ENCODE assay signal across 10 cellular contexts in genomic region chr5:132714456-132715307, GRCh38. TPM values are rescaled to one million over a fixed set of nuclear protein-coding genes. Genes with fewer than 3 reads are reported as not detected.
DNase-seq lines count a peak whose midpoint lies in the region; ATAC-seq, FAIRE-seq and TF ChIP-seq lines count a peak whose summit lies in the region.
"Had no signal": no experiment of that assay in that cellular context is flagged by ENCODE, and none has a peak within 500 bp of the region (broad histone marks: within the 10 kb centered on the region; RNA-seq: fewer than 3 reads in every experiment).

No MANE protein-coding gene starts in this region.

- H3K4me1 Mint-ChIP-seq in effector memory CD8-positive, alpha-beta T cell (ENCODE audit: low read depth in 2 of 2): peaks cover 5 to 10% of the 10 kb centered on the region in 2 donors

- ATAC-seq in SK-N-SH treated with all-trans-retinoic acid at 6 μM for 48 hours: peak; percentile 43; the same call in 1 of the 3 replicates
- ATAC-seq in effector memory CD8-positive, alpha-beta T cell (replicated peaks): no peak

- peak; percentile 58 for TF ChIP-seq CTCF in 22Rv1 (IDR thresholded peaks at IDR 0.05)
- TF ChIP-seq CTCF in GM06990 (IDR thresholded peaks at IDR 0.05; ENCODE audit: insufficient read depth, low read length, poor library complexity, severe bottlenecking): peak; percentile 4
- TF ChIP-seq CTCF in GM13976 (IDR thresholded peaks at IDR 0.05; ENCODE audit: borderline replicate concordance, control extremely low read depth, extremely low read depth, insufficient read depth, missing control alignments): no peak

- no peak overlapping the region for H3K27ac ChIP-seq in 22Rv1
- H3K27ac ChIP-seq: SJSA1 had no signal

- no peak overlapping the region for H3K27ac Mint-ChIP-seq in effector memory CD8-positive, alpha-beta T cell

- H3K9me3 Mint-ChIP-seq in effector memory CD8-positive, alpha-beta T cell: no peaks in the 10 kb centered on the region

- no peak overlapping the region for H3K4me3 ChIP-seq in GM06990 (replicated peaks; ENCODE audit: low read depth, low read length)
- H3K4me3 ChIP-seq: SJSA1 had no signal

- peak overlapping the region in 1 of 2 donors; percentile 18 for H3K4me3 Mint-ChIP-seq in effector memory CD8-positive, alpha-beta T cell

- H3K36me3 Mint-ChIP-seq in effector memory CD8-positive, alpha-beta T cell (ENCODE audit: insufficient read depth): peaks cover 4% of the 10 kb centered on the region

- H3K27me3 ChIP-seq in GM06990 (replicated peaks; ENCODE audit: control insufficient read depth, insufficient read depth, low read length): no peaks in the 10 kb centered on the region
- H3K27me3 ChIP-seq: SJSA1 had no signal

- peak; percentile 14 for DNase-seq in GM06990 (ENCODE audit: extremely low read depth, insufficient read length)
- no peak for DNase-seq in frontal cortex (ENCODE audit: low spot score in 2 of 2)
- DNase-seq in islet precursor cell: no peak
- DNase-seq in stimulated activated CD4-positive, alpha-beta T cell treated with anti-CD3 and anti-CD28 coated beads, Interleukin-4, amount 100 ng/mL, for 4 hours: no peak
- DNase-seq in GM13976 (ENCODE audit: low spot score): no peak
- DNase-seq in effector memory CD8-positive, alpha-beta T cell: no peak
- DNase-seq: foreskin melanocyte had no signal

- no peaks in the 10 kb centered on the region for H3K36me3 ChIP-seq in GM06990 (ENCODE audit: control insufficient read depth, insufficient read depth, low read length)

- no peaks in the 10 kb centered on the region for H3K27me3 Mint-ChIP-seq in effector memory CD8-positive, alpha-beta T cell

- peak; percentile 48 for FAIRE-seq in frontal cortex (lab: Jason Lieb, UNC)

- in situ Hi-C loops in GM13976 (cut with MboI; ENCODE audit: low sequenced_read_pairs, unreplicated experiment): no loop called here

TF ChIP-seq in SK-N-SH treated with all-trans-retinoic acid at 6 μM for 48 hours, 23 proteins besides CTCF, POLR2A, EP300 and RAD21:
- no peak for TF ChIP-seq ESRRG (CRISPR knock-in tag; IDR thresholded peaks at IDR 0.05)
- no peak for TF ChIP-seq ARNTL (CRISPR knock-in tag; IDR thresholded peaks at IDR 0.05; ENCODE audit: borderline replicate concordance, low read depth)
- no peak for TF ChIP-seq ZNF565 (CRISPR knock-in tag; conservative IDR thresholded peaks at IDR 0.05; ENCODE audit: low read depth)
- TF ChIP-seq ZFP3 (CRISPR knock-in tag; IDR thresholded peaks at IDR 0.05): no peak
- no peak for TF ChIP-seq ZFP30 (CRISPR knock-in tag; IDR thresholded peaks at IDR 0.05)
- TF ChIP-seq PPARA (CRISPR knock-in tag; IDR thresholded peaks at IDR 0.05; ENCODE audit: borderline replicate concordance): no peak
- no peak for TF ChIP-seq OSR1 (CRISPR knock-in tag; IDR thresholded peaks at IDR 0.05)
- TF ChIP-seq PATZ1 (CRISPR knock-in tag; IDR thresholded peaks at IDR 0.05; ENCODE audit: borderline replicate concordance): no peak
- no peak for TF ChIP-seq CSRNP3 (CRISPR knock-in tag; IDR thresholded peaks at IDR 0.05)
- TF ChIP-seq GLIS3 (CRISPR knock-in tag; IDR thresholded peaks at IDR 0.05): no peak

RNA-seq across cellular contexts. Expression of gene KIF3A, which starts 22.7 kb away (rescaled TPM):
- total RNA-seq in frontal cortex: 95.8 TPM

RNA-seq across cellular contexts. Expression of gene CCNI2, which starts 32.5 kb away (rescaled TPM):
- 1.6 TPM for total RNA-seq in frontal cortex
- total RNA-seq: SJSA1 had no signal

RNA-seq across cellular contexts. Expression of gene IL4, which starts 40.9 kb away (rescaled TPM):
- not detected for total RNA-seq in frontal cortex
- total RNA-seq: SJSA1 had no signal

RNA-seq across cellular contexts. Expression of gene IL13, which starts 56.7 kb away (rescaled TPM):
- total RNA-seq in frontal cortex: not detected
- total RNA-seq: SJSA1 had no signal
